In the genomic region with DNA sequence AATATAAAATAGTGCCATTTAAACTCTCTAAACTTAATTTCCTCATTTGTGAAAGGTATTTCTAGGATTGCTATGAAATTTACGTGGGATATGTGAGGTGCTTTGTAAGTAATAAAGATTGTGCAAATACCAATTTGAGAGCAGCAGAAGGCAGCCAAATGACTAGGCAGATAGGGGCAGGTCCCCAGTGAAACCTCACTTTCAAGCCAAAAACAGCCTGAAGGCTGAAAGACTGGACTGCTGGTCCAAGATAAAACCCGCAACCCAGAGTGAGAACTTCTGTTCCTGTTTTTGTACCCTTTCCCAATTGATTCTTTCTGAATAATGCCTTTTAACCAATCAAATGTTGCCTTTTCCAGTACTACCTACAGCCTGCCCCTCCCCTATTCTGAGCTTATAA, we compare ENCODE assay signal across 1 cellular context.
TF ChIP-seq lines count a peak whose summit lies in the region.

No MANE protein-coding gene starts in this region.

TF ChIP-seq in H1, 55 proteins besides CTCF, POLR2A, EP300 and RAD21 (continued from another document):
- TF ChIP-seq POLR2AphosphoS5 (IDR thresholded peaks at IDR 0.05; ENCODE audit: low read depth, low read length) = no peak
- no peak for TF ChIP-seq MAX (IDR thresholded peaks at IDR 0.05)
- TF ChIP-seq PHF8 (conservative IDR thresholded peaks at IDR 0.05; ENCODE audit: low read depth, low read length) = no peak
- TF ChIP-seq CEBPB (IDR thresholded peaks at IDR 0.05; ENCODE audit: low read depth, low read length) = no peak
- TF ChIP-seq, protein P1, sequence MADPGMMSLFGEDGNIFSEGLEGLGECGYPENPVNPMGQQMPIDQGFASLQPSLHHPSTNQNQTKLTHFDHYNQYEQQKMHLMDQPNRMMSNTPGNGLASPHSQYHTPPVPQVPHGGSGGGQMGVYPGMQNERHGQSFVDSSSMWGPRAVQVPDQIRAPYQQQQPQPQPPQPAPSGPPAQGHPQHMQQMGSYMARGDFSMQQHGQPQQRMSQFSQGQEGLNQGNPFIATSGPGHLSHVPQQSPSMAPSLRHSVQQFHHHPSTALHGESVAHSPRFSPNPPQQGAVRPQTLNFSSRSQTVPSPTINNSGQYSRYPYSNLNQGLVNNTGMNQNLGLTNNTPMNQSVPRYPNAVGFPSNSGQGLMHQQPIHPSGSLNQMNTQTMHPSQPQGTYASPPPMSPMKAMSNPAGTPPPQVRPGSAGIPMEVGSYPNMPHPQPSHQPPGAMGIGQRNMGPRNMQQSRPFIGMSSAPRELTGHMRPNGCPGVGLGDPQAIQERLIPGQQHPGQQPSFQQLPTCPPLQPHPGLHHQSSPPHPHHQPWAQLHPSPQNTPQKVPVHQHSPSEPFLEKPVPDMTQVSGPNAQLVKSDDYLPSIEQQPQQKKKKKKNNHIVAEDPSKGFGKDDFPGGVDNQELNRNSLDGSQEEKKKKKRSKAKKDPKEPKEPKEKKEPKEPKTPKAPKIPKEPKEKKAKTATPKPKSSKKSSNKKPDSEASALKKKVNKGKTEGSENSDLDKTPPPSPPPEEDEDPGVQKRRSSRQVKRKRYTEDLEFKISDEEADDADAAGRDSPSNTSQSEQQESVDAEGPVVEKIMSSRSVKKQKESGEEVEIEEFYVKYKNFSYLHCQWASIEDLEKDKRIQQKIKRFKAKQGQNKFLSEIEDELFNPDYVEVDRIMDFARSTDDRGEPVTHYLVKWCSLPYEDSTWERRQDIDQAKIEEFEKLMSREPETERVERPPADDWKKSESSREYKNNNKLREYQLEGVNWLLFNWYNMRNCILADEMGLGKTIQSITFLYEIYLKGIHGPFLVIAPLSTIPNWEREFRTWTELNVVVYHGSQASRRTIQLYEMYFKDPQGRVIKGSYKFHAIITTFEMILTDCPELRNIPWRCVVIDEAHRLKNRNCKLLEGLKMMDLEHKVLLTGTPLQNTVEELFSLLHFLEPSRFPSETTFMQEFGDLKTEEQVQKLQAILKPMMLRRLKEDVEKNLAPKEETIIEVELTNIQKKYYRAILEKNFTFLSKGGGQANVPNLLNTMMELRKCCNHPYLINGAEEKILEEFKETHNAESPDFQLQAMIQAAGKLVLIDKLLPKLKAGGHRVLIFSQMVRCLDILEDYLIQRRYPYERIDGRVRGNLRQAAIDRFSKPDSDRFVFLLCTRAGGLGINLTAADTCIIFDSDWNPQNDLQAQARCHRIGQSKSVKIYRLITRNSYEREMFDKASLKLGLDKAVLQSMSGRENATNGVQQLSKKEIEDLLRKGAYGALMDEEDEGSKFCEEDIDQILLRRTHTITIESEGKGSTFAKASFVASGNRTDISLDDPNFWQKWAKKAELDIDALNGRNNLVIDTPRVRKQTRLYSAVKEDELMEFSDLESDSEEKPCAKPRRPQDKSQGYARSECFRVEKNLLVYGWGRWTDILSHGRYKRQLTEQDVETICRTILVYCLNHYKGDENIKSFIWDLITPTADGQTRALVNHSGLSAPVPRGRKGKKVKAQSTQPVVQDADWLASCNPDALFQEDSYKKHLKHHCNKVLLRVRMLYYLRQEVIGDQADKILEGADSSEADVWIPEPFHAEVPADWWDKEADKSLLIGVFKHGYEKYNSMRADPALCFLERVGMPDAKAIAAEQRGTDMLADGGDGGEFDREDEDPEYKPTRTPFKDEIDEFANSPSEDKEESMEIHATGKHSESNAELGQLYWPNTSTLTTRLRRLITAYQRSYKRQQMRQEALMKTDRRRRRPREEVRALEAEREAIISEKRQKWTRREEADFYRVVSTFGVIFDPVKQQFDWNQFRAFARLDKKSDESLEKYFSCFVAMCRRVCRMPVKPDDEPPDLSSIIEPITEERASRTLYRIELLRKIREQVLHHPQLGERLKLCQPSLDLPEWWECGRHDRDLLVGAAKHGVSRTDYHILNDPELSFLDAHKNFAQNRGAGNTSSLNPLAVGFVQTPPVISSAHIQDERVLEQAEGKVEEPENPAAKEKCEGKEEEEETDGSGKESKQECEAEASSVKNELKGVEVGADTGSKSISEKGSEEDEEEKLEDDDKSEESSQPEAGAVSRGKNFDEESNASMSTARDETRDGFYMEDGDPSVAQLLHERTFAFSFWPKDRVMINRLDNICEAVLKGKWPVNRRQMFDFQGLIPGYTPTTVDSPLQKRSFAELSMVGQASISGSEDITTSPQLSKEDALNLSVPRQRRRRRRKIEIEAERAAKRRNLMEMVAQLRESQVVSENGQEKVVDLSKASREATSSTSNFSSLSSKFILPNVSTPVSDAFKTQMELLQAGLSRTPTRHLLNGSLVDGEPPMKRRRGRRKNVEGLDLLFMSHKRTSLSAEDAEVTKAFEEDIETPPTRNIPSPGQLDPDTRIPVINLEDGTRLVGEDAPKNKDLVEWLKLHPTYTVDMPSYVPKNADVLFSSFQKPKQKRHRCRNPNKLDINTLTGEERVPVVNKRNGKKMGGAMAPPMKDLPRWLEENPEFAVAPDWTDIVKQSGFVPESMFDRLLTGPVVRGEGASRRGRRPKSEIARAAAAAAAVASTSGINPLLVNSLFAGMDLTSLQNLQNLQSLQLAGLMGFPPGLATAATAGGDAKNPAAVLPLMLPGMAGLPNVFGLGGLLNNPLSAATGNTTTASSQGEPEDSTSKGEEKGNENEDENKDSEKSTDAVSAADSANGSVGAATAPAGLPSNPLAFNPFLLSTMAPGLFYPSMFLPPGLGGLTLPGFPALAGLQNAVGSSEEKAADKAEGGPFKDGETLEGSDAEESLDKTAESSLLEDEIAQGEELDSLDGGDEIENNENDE (IDR thresholded peaks at IDR 0.05; ENCODE audit: insufficient replicate concordance, low read length) = no peak
- no peak for TF ChIP-seq USF2 (IDR thresholded peaks at IDR 0.05; ENCODE audit: low read length)
- TF ChIP-seq HDAC2 (IDR thresholded peaks at IDR 0.05; ENCODE audit: borderline replicate concordance in 1 of 2, low read depth in 2 of 2, low read length in 2 of 2) = no peak
- TF ChIP-seq SUZ12 (IDR thresholded peaks at IDR 0.05; ENCODE audit: low read length) = no peak
- no peak for TF ChIP-seq KDM4A (IDR thresholded peaks at IDR 0.05; ENCODE audit: low read depth, low read length, severe bottlenecking)
- TF ChIP-seq RFX5 (IDR thresholded peaks at IDR 0.05; ENCODE audit: borderline replicate concordance, low read depth, low read length) = no peak
- TF ChIP-seq MAFK (IDR thresholded peaks at IDR 0.05; ENCODE audit: low read depth, low read length) = no peak
- TF ChIP-seq CHD1 (IDR thresholded peaks at IDR 0.05; ENCODE audit: low read depth, low read length) = no peak
